ENCODE assay signal across 23 cellular contexts in genomic region chr6:1227600-1227934, GRCh38.
DNase-seq lines count a peak whose midpoint lies in the region; ATAC-seq, FAIRE-seq and TF ChIP-seq lines count a peak whose summit lies in the region.
"Had no signal": no experiment of that assay in that cellular context is flagged by ENCODE, and none has a peak within 500 bp of the region (broad histone marks: within the 10 kb centered on the region; RNA-seq: fewer than 3 reads in every experiment).

No MANE protein-coding gene starts in this region.

- CTCF ChIA-PET in HepG2 (lab: Yijun Ruan, JAX; ENCODE audit: low intra/inter-chr PET ratio, low total read pairs), result no interaction called here

- WGBS in HepG2 (ENCODE audit: low lambda C conversion rate), result 0% methylated on average over 3 of the region's 3 CpGs
- 32% methylated on average over 3 of the region's 3 CpGs for WGBS in right lobe of liver (ENCODE audit: insufficient coverage, low coverage, low lambda C conversion rate, missing lambda C conversion rate)
- WGBS in testis, 2 donors, result 92 to 93% methylated on average over 3 of the region's 3 CpGs

- intact Hi-C loops in HepG2 (cut with micrococcal nuclease; ENCODE audit: unreplicated experiment), result no loop called here
- intact Hi-C loops in right lobe of liver (cut with DNase I), result no loop called here
- intact Hi-C loops in testis (cut with DNase I; ENCODE audit: low total_unique reads), result no loop called here

- H3K79me2 ChIP-seq in HepG2 (ENCODE audit: insufficient read depth, low read length), result peaks cover 44% of the 10 kb centered on the region

- H3K4me2 ChIP-seq in HepG2 (ENCODE audit: low read depth, low read length), result peak overlapping the region; percentile 94
- H3K4me2 ChIP-seq: BLaER1, GM23338 had no signal

- peaks cover 10% of the 10 kb centered on the region for H3K4me1 Mint-ChIP-seq in nephron
- peaks cover 12% of the 10 kb centered on the region for H3K4me1 Mint-ChIP-seq in type B pancreatic cell (ENCODE audit: unreplicated experiment)
- H3K4me1 Mint-ChIP-seq: B cell; CD4-positive, CD25-positive, alpha-beta regulatory T cell; GM23338 had no signal

- POLR2A ChIA-PET in HepG2 (lab: Yijun Ruan, JAX), result interaction anchor here (1.2 to 10.5 kb wide), 17 partner anchors 12 to 327 kb away, joined by 3 to 431 read pairs (median 11); partner anchors contain the start of gene FOXQ1

- H3K27me3 ChIP-seq in HepG2 (ENCODE audit: control insufficient read depth in 1 of 2, insufficient read depth in 2 of 2, low read length in 2 of 2), result no peaks in the 10 kb centered on the region; a peak in 1 of 5 replicates
- no peaks in the 10 kb centered on the region for H3K27me3 ChIP-seq in right lobe of liver
- H3K27me3 ChIP-seq in testis, result no peaks in the 10 kb centered on the region
- H3K27me3 ChIP-seq: BLaER1 had no signal

- TF ChIP-seq RAD21 in HepG2 (CRISPR knock-in tag; IDR thresholded peaks at IDR 0.05), result no peak

- no peaks in the 10 kb centered on the region for H4K20me1 ChIP-seq in HepG2 (ENCODE audit: insufficient read depth, low read length)
- H4K20me1 ChIP-seq: BLaER1 had no signal

- ATAC-seq in HepG2 (peak; percentile 2; the same call in 1 of the 3 replicates), right lobe of liver (no peak)
- ATAC-seq: CD8-positive, alpha-beta T cell; GM12878; GM23338; HCT116 had no signal

- H3K9me3 Mint-ChIP-seq in nephron (no peaks in the 10 kb centered on the region), type B pancreatic cell (no peaks in the 10 kb centered on the region)
- H3K9me3 Mint-ChIP-seq: CD4-positive, CD25-positive, alpha-beta regulatory T cell; CD8-positive, alpha-beta T cell; GM23338; H9 had no signal

- no peaks in the 10 kb centered on the region for H3K36me3 Mint-ChIP-seq in nephron (ENCODE audit: low read depth)
- no peaks in the 10 kb centered on the region for H3K36me3 Mint-ChIP-seq in type B pancreatic cell
- H3K36me3 Mint-ChIP-seq: CD4-positive, CD25-positive, alpha-beta regulatory T cell; CD8-positive, alpha-beta T cell had no signal

- in situ Hi-C loops in HepG2 (cut with HindIII; ENCODE audit: extremely low pct_ligation_motif_present, low pct_unique_long_range_greater_than_20kb), result loop anchor here (5.0 kb wide), 1 partner anchor 35 kb away; no protein-coding TSS in a partner anchor

- H3K27ac ChIP-seq in HepG2 (ENCODE audit: extremely low read length, insufficient read depth, low read length) (peak overlapping the region; percentile 96), right lobe of liver (no peak overlapping the region), testis (no peak overlapping the region)
- H3K27ac ChIP-seq: 22Rv1, BLaER1, C4-2B had no signal

- H2AFZ ChIP-seq in HepG2 (ENCODE audit: low read length), result no peak overlapping the region
- H2AFZ ChIP-seq: GM23338 had no signal

- H3K4me3 Mint-ChIP-seq in nephron, result no peak overlapping the region
- no peak overlapping the region for H3K4me3 Mint-ChIP-seq in type B pancreatic cell
- H3K4me3 Mint-ChIP-seq: B cell; CD4-positive, CD25-positive, alpha-beta regulatory T cell; CD8-positive, alpha-beta T cell; GM23338; H9 had no signal

- H3K27me3 Mint-ChIP-seq in nephron (ENCODE audit: low read depth) (peaks cover 19% of the 10 kb centered on the region), type B pancreatic cell (peaks cover 30% of the 10 kb centered on the region)
- H3K27me3 Mint-ChIP-seq: CD4-positive, CD25-positive, alpha-beta regulatory T cell had no signal

- H3K27ac Mint-ChIP-seq in nephron, result peak overlapping the region in 2 of 3 experiments; percentile 48 to 63
- peak overlapping the region; percentile 17 for H3K27ac Mint-ChIP-seq in type B pancreatic cell
- H3K27ac Mint-ChIP-seq: B cell; CD4-positive, CD25-positive, alpha-beta regulatory T cell; CD8-positive, alpha-beta T cell; GM23338; H9 had no signal

- H3K9me3 ChIP-seq in HepG2 (ENCODE audit: low read length), result no peaks in the 10 kb centered on the region
- no peaks in the 10 kb centered on the region for H3K9me3 ChIP-seq in right lobe of liver
- no peaks in the 10 kb centered on the region for H3K9me3 ChIP-seq in testis
- H3K9me3 ChIP-seq: BLaER1 had no signal

- TF ChIP-seq EP300 in HepG2 (IDR thresholded peaks at IDR 0.05; ENCODE audit: low read depth in 2 of 2, low read length in 2 of 2) (no peak), HepG2 (CRISPR knock-in tag; IDR thresholded peaks at IDR 0.05; ENCODE audit: borderline replicate concordance) (no peak)

- no peak for FAIRE-seq in HepG2 (lab: Jason Lieb, UNC)
- FAIRE-seq: A204.1, D721Med, GM12878, GM19239 had no signal

- peak overlapping the region; percentile 54 to 68 (median 59) for H3K4me3 ChIP-seq in HepG2 (replicated peaks in 1 of 3; ENCODE audit: insufficient read depth in 1 of 3, low read depth in 2 of 3, low read length in 3 of 3)
- H3K4me3 ChIP-seq in right lobe of liver, result no peak overlapping the region
- no peak overlapping the region for H3K4me3 ChIP-seq in testis
- H3K4me3 ChIP-seq: BLaER1, GM12878, GM23338 had no signal

- H3K36me3 ChIP-seq in HepG2 (replicated peaks in 1 of 2; ENCODE audit: control insufficient read depth in 1 of 2, insufficient read depth in 2 of 2, low read length in 2 of 2), result peaks cover 2 to 4% of the 10 kb centered on the region in 2 experiments; a peak in 2 of 5 replicates
- H3K36me3 ChIP-seq in right lobe of liver, result no peaks in the 10 kb centered on the region
- H3K36me3 ChIP-seq in testis (ENCODE audit: low read depth, missing control alignments), result no peaks in the 10 kb centered on the region
- H3K36me3 ChIP-seq: BLaER1 had no signal

- peak overlapping the region; percentile 83 for H3K9ac ChIP-seq in HepG2 (ENCODE audit: insufficient read depth, low read depth, low read length)
- H3K9ac ChIP-seq: BLaER1 had no signal

- BruUV-seq in HepG2 (replicated peaks; lab: Mats Ljungman, UMichigan), result no TSS peak

- DNase-seq in HepG2 (ENCODE audit: low spot score), result no peak
- no peak for DNase-seq in right lobe of liver
- no peak for DNase-seq in type B pancreatic cell (ENCODE audit: extremely low spot score, unreplicated experiment)
- DNase-seq in testis, result no peak
- no peak for DNase-seq in HuH-7.5 (ENCODE audit: low spot score)
- DNase-seq: CD4-positive, CD25-positive, alpha-beta regulatory T cell; CD8-positive, alpha-beta T cell; DMS 273 treated with DMSO at 0.1 percent for 48 hours; DMS79; EL; GDM1; H9 had no signal

- TF ChIP-seq POLR2A in HepG2 (IDR thresholded peaks at IDR 0.05; ENCODE audit: insufficient read depth in 1 of 2, low read depth in 2 of 2, low read length in 2 of 2) (no peak), right lobe of liver (IDR thresholded peaks at IDR 0.05) (no peak), testis (IDR thresholded peaks at IDR 0.05) (no peak)

- peaks cover 93% of the 10 kb centered on the region for H3K4me1 ChIP-seq in HepG2 (ENCODE audit: insufficient read depth, low read length)
- H3K4me1 ChIP-seq in right lobe of liver, result peaks cover 0 to 29% (median 8%) of the 10 kb centered on the region in 4 donors
- no peaks in the 10 kb centered on the region for H3K4me1 ChIP-seq in testis
- H3K4me1 ChIP-seq: BLaER1 had no signal

- TF ChIP-seq CTCF in HepG2 (CRISPR knock-in tag; IDR thresholded peaks at IDR 0.05) (no peak), right lobe of liver (IDR thresholded peaks at IDR 0.05) (no peak), nephron (IDR thresholded peaks at IDR 0.05; ENCODE audit: unreplicated experiment in 3 of 3) (no peak), type B pancreatic cell (conservative IDR thresholded peaks at IDR 0.05) (no peak), testis (IDR thresholded peaks at IDR 0.05) (no peak)

TF ChIP-seq in HepG2, 621 proteins besides CTCF, POLR2A, EP300 and RAD21 (continues in another document):
- TF ChIP-seq ZNF18 (CRISPR knock-in tag; IDR thresholded peaks at IDR 0.05; ENCODE audit: insufficient replicate concordance) (peak; percentile 27), ZNF737 (CRISPR knock-in tag; IDR thresholded peaks at IDR 0.05; ENCODE audit: borderline replicate concordance) (0 out of 2 replicates have a peak, but pooled peaks have one; percentile 2), ZFP37 (CRISPR knock-in tag; IDR thresholded peaks at IDR 0.05; ENCODE audit: borderline replicate concordance) (0 out of 2 replicates have a peak, but pooled peaks have one; percentile 9), RBFOX2 (IDR thresholded peaks at IDR 0.05; ENCODE audit: low read depth, low read length) (0 out of 2 replicates have a peak, but pooled peaks have one; percentile 53), SOX6 (IDR thresholded peaks at IDR 0.05) (no peak), SOX6 (CRISPR knock-in tag; IDR thresholded peaks at IDR 0.05) (no peak), ZBTB42 (CRISPR knock-in tag; IDR thresholded peaks at IDR 0.05) (0 out of 2 replicates have a peak, but pooled peaks have one; percentile 31), ZNF777 (CRISPR knock-in tag; IDR thresholded peaks at IDR 0.05) (0 out of 2 replicates have a peak, but pooled peaks have one; percentile 29), ZNF558 (CRISPR knock-in tag; IDR thresholded peaks at IDR 0.05; ENCODE audit: borderline replicate concordance) (peak; percentile 65; the same call in 1 of the 2 replicates)

Comparison
In these comparisons a context has a peak if more than half of its experiments do, and no peak if none do; other contexts are left out.
1. H3K4me3 ChIP-seq: peak in HepG2 (3 of 3); none in right lobe of liver (0 of 3) and testis (0 of 2).